Comparison of ENCODE assay signal across 8 cellular contexts in the genomic region with DNA sequence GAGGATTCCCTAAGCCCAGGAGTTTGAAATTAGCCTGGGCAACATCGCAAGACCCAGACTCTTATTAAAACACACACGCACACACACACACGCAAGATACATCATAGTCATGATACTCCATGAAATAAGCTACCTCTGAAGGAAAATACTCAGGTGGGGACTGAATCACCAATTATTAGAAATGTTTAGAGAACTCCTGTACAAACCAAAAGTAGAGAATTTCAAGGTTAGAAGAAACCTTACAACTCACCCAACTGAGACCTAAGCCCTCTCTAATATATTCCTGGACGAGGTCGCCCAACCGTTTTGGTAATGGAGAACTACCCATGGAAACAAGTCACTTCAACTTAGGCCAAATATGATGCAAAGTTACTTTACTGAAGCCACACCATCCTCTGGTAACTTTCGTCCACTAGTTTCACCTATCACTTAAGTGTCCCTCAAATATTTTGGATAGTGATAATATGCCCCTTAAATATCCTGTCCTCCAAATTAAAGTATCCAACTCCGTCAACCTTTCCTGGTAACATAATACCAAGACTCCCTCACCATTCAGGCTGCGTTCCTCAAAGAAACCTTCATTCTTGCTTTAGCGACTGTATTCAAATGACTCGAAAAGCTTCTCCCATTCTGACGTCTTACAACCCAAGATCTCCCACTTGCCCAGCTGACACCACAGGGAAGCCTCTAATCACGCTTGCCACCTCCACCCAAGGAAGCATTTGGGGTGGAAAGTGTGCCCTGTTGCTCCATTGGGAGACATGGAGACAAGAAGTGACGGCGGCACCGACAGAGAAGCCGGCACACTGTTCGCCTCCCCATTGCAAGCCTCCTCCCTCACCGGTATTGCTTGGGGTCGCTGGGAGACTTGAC. TPM values are rescaled to one million over a fixed set of nuclear protein-coding genes. Genes with fewer than 3 reads are reported as not detected.
A peak's percentile ranks its signal among the peaks of the same experiment; 100 is the strongest.
DNase-seq lines count a peak whose midpoint lies in the region; ATAC-seq and TF ChIP-seq lines count a peak whose summit lies in the region.

No MANE protein-coding gene starts in this region.

- H3F3A ChIP-seq in OCI-LY1 (ENCODE audit: insufficient read depth, low read length), result no peaks in the 10 kb centered on the region

- ATAC-seq in GM21367 (IDR thresholded peaks at IDR 0.05; ENCODE audit: unreplicated experiment), result peak; percentile 2
- ATAC-seq in HG02981 (IDR thresholded peaks at IDR 0.05; ENCODE audit: unreplicated experiment), result no peak

- no peaks in the 10 kb centered on the region for H3K36me3 ChIP-seq in CD8-positive, alpha-beta memory T cell (ENCODE audit: insufficient read depth, low read length)
- peaks cover 26% of the 10 kb centered on the region for H3K36me3 ChIP-seq in OCI-LY1 (ENCODE audit: insufficient read depth, low read length)
- peaks cover 29% of the 10 kb centered on the region for H3K36me3 ChIP-seq in mesodermal cell (ENCODE audit: control insufficient read depth, insufficient read depth, low read length)

- peaks cover 0 to 25% (median 7%) of the 10 kb centered on the region in 3 donors for H3K4me1 Mint-ChIP-seq in CD8-positive, alpha-beta memory T cell

- H3K4me1 ChIP-seq in CD8-positive, alpha-beta memory T cell (ENCODE audit: insufficient read depth, low read length), result peaks cover 49% of the 10 kb centered on the region
- H3K4me1 ChIP-seq in OCI-LY1 (ENCODE audit: insufficient read depth, low read length, severe bottlenecking), result peaks cover 47% of the 10 kb centered on the region
- H3K4me1 ChIP-seq in mesodermal cell (ENCODE audit: control insufficient read depth, insufficient read depth, low read length, poor library complexity, severe bottlenecking), result peaks cover 17% of the 10 kb centered on the region

- no peaks in the 10 kb centered on the region for H3K9me2 ChIP-seq in OCI-LY1 (ENCODE audit: low read depth, low read length)

- CTCF ChIA-PET in CD8-positive, alpha-beta memory T cell (lab: Charles Lee), result no interaction called here

- H3K79me2 ChIP-seq in OCI-LY1 (ENCODE audit: insufficient read depth, low read length), result peaks cover 56% of the 10 kb centered on the region

- H3K27me3 ChIP-seq in CD8-positive, alpha-beta memory T cell (ENCODE audit: insufficient read depth, low read length, poor library complexity, severe bottlenecking), result peaks cover 2% of the 10 kb centered on the region
- no peaks in the 10 kb centered on the region for H3K27me3 ChIP-seq in OCI-LY1 (ENCODE audit: insufficient read depth, low read length)

- 6 to 11% methylated on average over 14 to 16 of the region's 20 CpGs for WGBS in mesodermal cell (ENCODE audit: insufficient coverage in 2 of 2), 2 experiments

- peaks cover 0 to 16% (median 0%) of the 10 kb centered on the region in 3 donors for H3K36me3 Mint-ChIP-seq in CD8-positive, alpha-beta memory T cell

- H4K20me1 ChIP-seq in OCI-LY1 (ENCODE audit: insufficient read depth, low read length), result no peaks in the 10 kb centered on the region; the same call in 1 of the 2 replicates

- H3K27ac Mint-ChIP-seq in CD8-positive, alpha-beta memory T cell, result peak overlapping the region in 1 of 8 donors; percentile 56

- H3K27ac ChIP-seq in CD8-positive, alpha-beta memory T cell (ENCODE audit: low read depth, low read length), result peak overlapping the region; percentile 99
- H3K27ac ChIP-seq in OCI-LY1 (ENCODE audit: low read depth, low read length, poor library complexity, severe bottlenecking), result peak overlapping the region; percentile 80
- H3K27ac ChIP-seq in mesodermal cell (ENCODE audit: low read depth, low read length, severe bottlenecking), result peak overlapping the region; percentile 98

- H3K9me3 ChIP-seq in CD8-positive, alpha-beta memory T cell (ENCODE audit: low read length), result no peaks in the 10 kb centered on the region
- H3K9me3 ChIP-seq in OCI-LY1 (ENCODE audit: low read length), result no peaks in the 10 kb centered on the region
- no peaks in the 10 kb centered on the region for H3K9me3 ChIP-seq in mesodermal cell (ENCODE audit: control insufficient read depth, low read length)

- no peak for TF ChIP-seq CTCF in OCI-LY1 (IDR thresholded peaks at IDR 0.05; ENCODE audit: low read length)

- peaks cover 11 to 14% of the 10 kb centered on the region in 2 donors for H3K27me3 Mint-ChIP-seq in CD8-positive, alpha-beta memory T cell

- H3K9ac ChIP-seq in OCI-LY1 (ENCODE audit: low read length), result peak overlapping the region; percentile 98

- no peak overlapping the region for H3K4me3 Mint-ChIP-seq in CD8-positive, alpha-beta memory T cell

- peak in 1 of 5 donors; percentile 49 for DNase-seq in CD8-positive, alpha-beta memory T cell
- DNase-seq in dermis blood vessel endothelial cell (peak; percentile 57), germinal center (ENCODE audit: low spot score) (no peak), NCI-H1092 treated with DMSO at 0.1 percent for 48 hours (lab: John Stamatoyannopoulos, UW) (no peak)

- POLR2A ChIA-PET in CD8-positive, alpha-beta memory T cell (lab: Charles Lee), result interaction anchor here (1.5 kb wide), 1 partner anchor 8 kb away, joined by 4 read pairs; no protein-coding TSS in a partner anchor

- H2AFZ ChIP-seq in OCI-LY1 (ENCODE audit: low read length), result no peak overlapping the region

- H3K9me3 Mint-ChIP-seq in CD8-positive, alpha-beta memory T cell, result no peaks in the 10 kb centered on the region

- H3K4me3 ChIP-seq in CD8-positive, alpha-beta memory T cell (ENCODE audit: low read length), result peak overlapping the region; percentile 99
- H3K4me3 ChIP-seq in OCI-LY1 (ENCODE audit: low read depth, low read length, poor library complexity, severe bottlenecking) (peak overlapping the region; percentile 96), mesodermal cell (ENCODE audit: extremely low read depth, insufficient read depth, low read length, poor library complexity, severe bottlenecking) (peak overlapping the region; percentile 83)

- H3K4me2 ChIP-seq in OCI-LY1 (ENCODE audit: low read length), result peak overlapping the region; percentile 84

RNA-seq across cellular contexts. Expression of gene NRDC, which starts 0.9 kb away (rescaled TPM):
- 100 to 1,000 TPM; 129 to 139 TPM for total RNA-seq in CD8-positive, alpha-beta memory T cell
- 83.0 TPM for polyA plus RNA-seq in CD8-positive, alpha-beta memory T cell
- total RNA-seq in dermis blood vessel endothelial cell, result 50.9 and 99.2 TPM in 2 replicates
- 131 TPM for polyA plus RNA-seq in mesodermal cell (2013, experiment 1 of 2)
- 133 TPM for polyA plus RNA-seq in mesodermal cell (2013, experiment 2 of 2)
